Comparison of ENCODE assay signal across 1 cellular context in genomic region chr19:31099470-31100190, GRCh38.
TF ChIP-seq lines count a peak whose summit lies in the region.

No MANE protein-coding gene starts in this region.

TF ChIP-seq in SK-N-SH, 30 proteins besides CTCF, POLR2A, EP300 and RAD21 (continued from another document):
- TF ChIP-seq MAX (IDR thresholded peaks at IDR 0.05; ENCODE audit: low read depth) (no peak), JUND (IDR thresholded peaks at IDR 0.05) (no peak), RXRA (IDR thresholded peaks at IDR 0.05; ENCODE audit: borderline replicate concordance, low read depth) (no peak), RCOR1 (IDR thresholded peaks at IDR 0.05; ENCODE audit: low read length) (no peak)
